In genomic region chr17:43231205-43232020, GRCh38 we compare ENCODE assay signal across 11 cellular contexts. TPM values are rescaled to one million over a fixed set of nuclear protein-coding genes. Genes with fewer than 3 reads are reported as not detected.
DNase-seq lines count a peak whose midpoint lies in the region; ATAC-seq, FAIRE-seq and TF ChIP-seq lines count a peak whose summit lies in the region.
"Not testable (repeated sequence)": the region's sequence is repeated elsewhere in the genome, so short reads cannot be mapped to it uniquely, and the experiment has no call there.
"Had no signal": no experiment of that assay in that cellular context is flagged by ENCODE, and none has a peak within 500 bp of the region (broad histone marks: within the 10 kb centered on the region; RNA-seq: fewer than 3 reads in every experiment).

No MANE protein-coding gene starts in this region.

- POLR2A ChIA-PET in RWPE1 (lab: Yijun Ruan, JAX; ENCODE audit: low non-redundant PET): not testable (repeated sequence)

- CTCF ChIA-PET in RWPE1 (lab: Yijun Ruan, JAX): not testable (repeated sequence)

- peak overlapping the region; percentile 56 for H3K4me3 Mint-ChIP-seq in GM23338
- H3K4me3 Mint-ChIP-seq in astrocyte (ENCODE audit: unreplicated experiment): not testable (repeated sequence)

- not testable (repeated sequence) for H3F3A ChIP-seq in GM23338 (replicated peaks; ENCODE audit: low read depth)

- not testable (repeated sequence) for H3K9me3 Mint-ChIP-seq in GM23338; astrocyte (ENCODE audit: unreplicated experiment)

- H3K4me3 ChIP-seq in GM23338: peak overlapping the region; percentile 52
- peak overlapping the region; percentile 24 for H3K4me3 ChIP-seq in astrocyte (ENCODE audit: insufficient read depth, low read depth, low read length)
- H3K4me3 ChIP-seq in osteoblast (ENCODE audit: insufficient read depth, low read length): peak overlapping the region; percentile 56
- H3K4me3 ChIP-seq in stomach smooth muscle (ENCODE audit: low read length in 2 of 2): peak overlapping the region in 1 of 2 donors; percentile 68

- H3K9me2 ChIP-seq in GM23338 (ENCODE audit: insufficient read depth): not testable (repeated sequence)

- not testable (repeated sequence) for H3K27me3 ChIP-seq in GM23338 (ENCODE audit: insufficient read depth); astrocyte (ENCODE audit: insufficient read depth, low read length); osteoblast (ENCODE audit: insufficient read depth, low read length); stomach smooth muscle (ENCODE audit: control insufficient read depth in 1 of 2, insufficient read depth in 2 of 2, low read length in 2 of 2)

- H3K27me3 Mint-ChIP-seq in GM23338 (ENCODE audit: insufficient read depth, low read depth, poor library complexity); astrocyte (ENCODE audit: low read depth, unreplicated experiment): not testable (repeated sequence)

- not testable (repeated sequence) for FAIRE-seq in astrocyte (lab: Jason Lieb, UNC)

- not testable (repeated sequence) for H3K4me1 ChIP-seq in GM23338 (ENCODE audit: insufficient read depth); astrocyte (ENCODE audit: insufficient read depth, low read length); osteoblast (ENCODE audit: insufficient read depth, low read length); stomach smooth muscle (ENCODE audit: control insufficient read depth, insufficient read depth, low read length)

- ATAC-seq in GM23338: not testable (repeated sequence)
- ATAC-seq in esophagus mucosa: peak; percentile 39

- not testable (repeated sequence) for H4K20me1 ChIP-seq in GM23338 (replicated peaks; ENCODE audit: insufficient read depth); astrocyte (ENCODE audit: insufficient read depth, low read length); osteoblast (ENCODE audit: insufficient read depth, low read length)

- not testable (repeated sequence) for H3K4me1 Mint-ChIP-seq in GM23338; astrocyte (ENCODE audit: low read depth, unreplicated experiment)

- not testable (repeated sequence) for H2AFZ ChIP-seq in GM23338; astrocyte (ENCODE audit: low read depth, low read length); osteoblast (ENCODE audit: low read length)

- not testable (repeated sequence) for H3K36me3 ChIP-seq in GM23338 (ENCODE audit: insufficient read depth); astrocyte (ENCODE audit: insufficient read depth, low read length); osteoblast (ENCODE audit: insufficient read depth, low read length); stomach smooth muscle (ENCODE audit: control insufficient read depth in 2 of 2, insufficient read depth in 2 of 2, low read length in 2 of 2)

- not testable (repeated sequence) for H3K27ac Mint-ChIP-seq in GM23338
- peak overlapping the region; percentile 35 for H3K27ac Mint-ChIP-seq in astrocyte (ENCODE audit: unreplicated experiment)

- DNase-seq in GM23338 (ENCODE audit: low spot score); RWPE1 (ENCODE audit: low spot score); astrocyte (ENCODE audit: low read depth); osteoblast (ENCODE audit: insufficient read length, low spot score, missing footprints): not testable (repeated sequence)
- peak; percentile 32 for DNase-seq in islet precursor cell

- not testable (repeated sequence) for TF ChIP-seq CTCF in GM23338 (conservative IDR thresholded peaks at IDR 0.05; ENCODE audit: low read depth in 2 of 2); RWPE1 (conservative IDR thresholded peaks at IDR 0.05; ENCODE audit: low read depth); astrocyte (IDR thresholded peaks at IDR 0.05; ENCODE audit: insufficient read depth, low read depth, low read length); osteoblast (IDR thresholded peaks at IDR 0.05; ENCODE audit: extremely low read depth, low read depth, low read length)

- not testable (repeated sequence) for H3K9me3 ChIP-seq in astrocyte (ENCODE audit: insufficient read depth, low read depth, low read length); osteoblast (ENCODE audit: low read depth, low read length); stomach smooth muscle (ENCODE audit: control insufficient read depth in 2 of 2, low read length in 2 of 2)

- H3K9ac ChIP-seq in astrocyte (ENCODE audit: low read length) (peak overlapping the region; percentile 34), stomach smooth muscle (ENCODE audit: low read length in 2 of 2) (peak overlapping the region; percentile 72 to 81)

- H3K27ac ChIP-seq in GM23338 (ENCODE audit: low read depth); astrocyte (ENCODE audit: low read depth, low read length): not testable (repeated sequence)
- H3K27ac ChIP-seq in RWPE1 (peak overlapping the region; percentile 19), osteoblast (ENCODE audit: low read depth, low read length) (peak overlapping the region; percentile 45), stomach smooth muscle (ENCODE audit: low read length) (peak overlapping the region; percentile 87)

- H3K4me2 ChIP-seq in GM23338 (peak overlapping the region; percentile 84), astrocyte (ENCODE audit: low read length) (peak overlapping the region; percentile 74), osteoblast (ENCODE audit: insufficient read depth, low read length) (peak overlapping the region; percentile 72)

- H3K79me2 ChIP-seq in GM23338 (replicated peaks; ENCODE audit: insufficient read depth); astrocyte (ENCODE audit: insufficient read depth, low read length); osteoblast (ENCODE audit: insufficient read depth, low read length): not testable (repeated sequence)

- H3K36me3 Mint-ChIP-seq in GM23338 (ENCODE audit: low read depth); astrocyte (ENCODE audit: low read depth, unreplicated experiment): not testable (repeated sequence)

RNA-seq across cellular contexts. Expression of gene RNU2-1, which starts 2.4 kb away (rescaled TPM):
- total RNA-seq in GM23338 (2014; rRNA removed; shearing (Covaris generic)): not detected in 2 replicates
- 9.2 and 11.2 TPM in 2 replicates for polyA plus RNA-seq in GM23338 (2016; fragmentation: Nextera tagmentation; extraction: Ambion mirVana)
- total RNA-seq in astrocyte (4,186 and 4,812 TPM in 2 replicates), esophagus mucosa (11,314 TPM), osteoblast (not detected in 2 replicates)
- total RNA-seq: omental fat pad, SJCRH30 had no signal

RNA-seq across cellular contexts. Expression of gene CCDC200, which starts 3.0 kb away (rescaled TPM):
- not detected in 2 replicates for total RNA-seq in GM23338 (2014; rRNA removed; shearing (Covaris generic))
- polyA plus RNA-seq in GM23338 (2016; fragmentation: Nextera tagmentation; extraction: Ambion mirVana): 0.31 TPM in 1 of 2 replicates, not detected in the other
- total RNA-seq in astrocyte: not detected in 2 replicates
- not detected for total RNA-seq in esophagus mucosa
- total RNA-seq in osteoblast: not detected in 2 replicates
- total RNA-seq: kidney; omental fat pad; SJCRH30; T-helper 2 cell treated with Interferon-gamma antibody and Interleukin-4, amounts not matched to agents 100 ng/mL and 5 ng/mL, for 36 hours had no signal

RNA-seq across cellular contexts. Expression of gene TMEM106A, which starts 19.7 kb away (rescaled TPM):
- total RNA-seq in GM23338 (2014; rRNA removed; shearing (Covaris generic)): 0.78 and 1.5 TPM in 2 replicates
- polyA plus RNA-seq in GM23338 (2016; fragmentation: Nextera tagmentation; extraction: Ambion mirVana): 1.1 and 2.4 TPM in 2 replicates
- total RNA-seq in astrocyte (10.1 and 11.4 TPM in 2 replicates), esophagus mucosa (1.3 TPM), osteoblast (5.1 and 5.6 TPM in 2 replicates)

Comparison
In these comparisons a context has a peak if more than half of its experiments do, and no peak if none do; other contexts are left out.
1. RNA of gene RNU2-1, which starts 2.4 kb away (total RNA-seq): 11,314 TPM in esophagus mucosa (single experiment) and 4,186 to 4,812 TPM in astrocyte; not detected in GM23338 and not detected in osteoblast; every median in the first group is over 1,000 times any median in the second.
2. Peak in every context shown above with its lines, with median percentiles within 50 percentile points of each other: H3K4me2 ChIP-seq.